Comparison of ENCODE assay signal across 1 cellular context in the genomic region with DNA sequence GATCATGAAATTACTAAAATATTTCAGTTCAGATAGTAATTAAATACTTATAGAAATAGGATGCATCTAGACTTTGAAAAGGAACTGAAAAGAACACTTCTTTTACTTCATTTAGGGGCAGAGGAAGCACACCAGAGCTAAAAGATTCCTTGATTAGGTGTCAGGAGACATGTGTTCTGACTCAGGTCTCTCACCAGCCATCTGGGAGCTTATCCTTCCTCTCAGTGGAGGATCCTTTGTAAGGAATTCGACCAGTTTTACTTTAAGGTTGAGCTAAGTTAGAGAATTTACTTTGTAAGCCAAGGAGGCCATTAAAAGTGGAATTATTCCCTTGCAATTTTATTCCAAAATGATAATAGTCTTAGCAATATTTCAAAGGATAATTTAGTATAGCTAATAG.
TF ChIP-seq lines count a peak whose summit lies in the region.

No MANE protein-coding gene starts in this region.

TF ChIP-seq in GM23338, 12 proteins besides CTCF, POLR2A, EP300 and RAD21 (continued from another document):
- TF ChIP-seq, protein P1, sequence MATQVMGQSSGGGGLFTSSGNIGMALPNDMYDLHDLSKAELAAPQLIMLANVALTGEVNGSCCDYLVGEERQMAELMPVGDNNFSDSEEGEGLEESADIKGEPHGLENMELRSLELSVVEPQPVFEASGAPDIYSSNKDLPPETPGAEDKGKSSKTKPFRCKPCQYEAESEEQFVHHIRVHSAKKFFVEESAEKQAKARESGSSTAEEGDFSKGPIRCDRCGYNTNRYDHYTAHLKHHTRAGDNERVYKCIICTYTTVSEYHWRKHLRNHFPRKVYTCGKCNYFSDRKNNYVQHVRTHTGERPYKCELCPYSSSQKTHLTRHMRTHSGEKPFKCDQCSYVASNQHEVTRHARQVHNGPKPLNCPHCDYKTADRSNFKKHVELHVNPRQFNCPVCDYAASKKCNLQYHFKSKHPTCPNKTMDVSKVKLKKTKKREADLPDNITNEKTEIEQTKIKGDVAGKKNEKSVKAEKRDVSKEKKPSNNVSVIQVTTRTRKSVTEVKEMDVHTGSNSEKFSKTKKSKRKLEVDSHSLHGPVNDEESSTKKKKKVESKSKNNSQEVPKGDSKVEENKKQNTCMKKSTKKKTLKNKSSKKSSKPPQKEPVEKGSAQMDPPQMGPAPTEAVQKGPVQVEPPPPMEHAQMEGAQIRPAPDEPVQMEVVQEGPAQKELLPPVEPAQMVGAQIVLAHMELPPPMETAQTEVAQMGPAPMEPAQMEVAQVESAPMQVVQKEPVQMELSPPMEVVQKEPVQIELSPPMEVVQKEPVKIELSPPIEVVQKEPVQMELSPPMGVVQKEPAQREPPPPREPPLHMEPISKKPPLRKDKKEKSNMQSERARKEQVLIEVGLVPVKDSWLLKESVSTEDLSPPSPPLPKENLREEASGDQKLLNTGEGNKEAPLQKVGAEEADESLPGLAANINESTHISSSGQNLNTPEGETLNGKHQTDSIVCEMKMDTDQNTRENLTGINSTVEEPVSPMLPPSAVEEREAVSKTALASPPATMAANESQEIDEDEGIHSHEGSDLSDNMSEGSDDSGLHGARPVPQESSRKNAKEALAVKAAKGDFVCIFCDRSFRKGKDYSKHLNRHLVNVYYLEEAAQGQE (IDR thresholded peaks at IDR 0.05; ENCODE audit: unreplicated experiment): no peak
- TF ChIP-seq ZNF114 (CRISPR knock-in tag; IDR thresholded peaks at IDR 0.05) (no peak), EZH2phosphoT487 (IDR thresholded peaks at IDR 0.05; ENCODE audit: unreplicated experiment) (no peak), STAT1 (IDR thresholded peaks at IDR 0.05; ENCODE audit: unreplicated experiment) (no peak), POLR2AphosphoS5 (IDR thresholded peaks at IDR 0.05; ENCODE audit: low read depth) (no peak), CREB1 (CRISPR knock-in tag; IDR thresholded peaks at IDR 0.05; ENCODE audit: low read depth) (no peak), ZNF331 (CRISPR knock-in tag; IDR thresholded peaks at IDR 0.05; ENCODE audit: low read depth) (no peak), NANOG (IDR thresholded peaks at IDR 0.05; ENCODE audit: borderline replicate concordance) (no peak), JUNB (IDR thresholded peaks at IDR 0.05; ENCODE audit: unreplicated experiment) (no peak)
- TF ChIP-seq, protein P2, sequence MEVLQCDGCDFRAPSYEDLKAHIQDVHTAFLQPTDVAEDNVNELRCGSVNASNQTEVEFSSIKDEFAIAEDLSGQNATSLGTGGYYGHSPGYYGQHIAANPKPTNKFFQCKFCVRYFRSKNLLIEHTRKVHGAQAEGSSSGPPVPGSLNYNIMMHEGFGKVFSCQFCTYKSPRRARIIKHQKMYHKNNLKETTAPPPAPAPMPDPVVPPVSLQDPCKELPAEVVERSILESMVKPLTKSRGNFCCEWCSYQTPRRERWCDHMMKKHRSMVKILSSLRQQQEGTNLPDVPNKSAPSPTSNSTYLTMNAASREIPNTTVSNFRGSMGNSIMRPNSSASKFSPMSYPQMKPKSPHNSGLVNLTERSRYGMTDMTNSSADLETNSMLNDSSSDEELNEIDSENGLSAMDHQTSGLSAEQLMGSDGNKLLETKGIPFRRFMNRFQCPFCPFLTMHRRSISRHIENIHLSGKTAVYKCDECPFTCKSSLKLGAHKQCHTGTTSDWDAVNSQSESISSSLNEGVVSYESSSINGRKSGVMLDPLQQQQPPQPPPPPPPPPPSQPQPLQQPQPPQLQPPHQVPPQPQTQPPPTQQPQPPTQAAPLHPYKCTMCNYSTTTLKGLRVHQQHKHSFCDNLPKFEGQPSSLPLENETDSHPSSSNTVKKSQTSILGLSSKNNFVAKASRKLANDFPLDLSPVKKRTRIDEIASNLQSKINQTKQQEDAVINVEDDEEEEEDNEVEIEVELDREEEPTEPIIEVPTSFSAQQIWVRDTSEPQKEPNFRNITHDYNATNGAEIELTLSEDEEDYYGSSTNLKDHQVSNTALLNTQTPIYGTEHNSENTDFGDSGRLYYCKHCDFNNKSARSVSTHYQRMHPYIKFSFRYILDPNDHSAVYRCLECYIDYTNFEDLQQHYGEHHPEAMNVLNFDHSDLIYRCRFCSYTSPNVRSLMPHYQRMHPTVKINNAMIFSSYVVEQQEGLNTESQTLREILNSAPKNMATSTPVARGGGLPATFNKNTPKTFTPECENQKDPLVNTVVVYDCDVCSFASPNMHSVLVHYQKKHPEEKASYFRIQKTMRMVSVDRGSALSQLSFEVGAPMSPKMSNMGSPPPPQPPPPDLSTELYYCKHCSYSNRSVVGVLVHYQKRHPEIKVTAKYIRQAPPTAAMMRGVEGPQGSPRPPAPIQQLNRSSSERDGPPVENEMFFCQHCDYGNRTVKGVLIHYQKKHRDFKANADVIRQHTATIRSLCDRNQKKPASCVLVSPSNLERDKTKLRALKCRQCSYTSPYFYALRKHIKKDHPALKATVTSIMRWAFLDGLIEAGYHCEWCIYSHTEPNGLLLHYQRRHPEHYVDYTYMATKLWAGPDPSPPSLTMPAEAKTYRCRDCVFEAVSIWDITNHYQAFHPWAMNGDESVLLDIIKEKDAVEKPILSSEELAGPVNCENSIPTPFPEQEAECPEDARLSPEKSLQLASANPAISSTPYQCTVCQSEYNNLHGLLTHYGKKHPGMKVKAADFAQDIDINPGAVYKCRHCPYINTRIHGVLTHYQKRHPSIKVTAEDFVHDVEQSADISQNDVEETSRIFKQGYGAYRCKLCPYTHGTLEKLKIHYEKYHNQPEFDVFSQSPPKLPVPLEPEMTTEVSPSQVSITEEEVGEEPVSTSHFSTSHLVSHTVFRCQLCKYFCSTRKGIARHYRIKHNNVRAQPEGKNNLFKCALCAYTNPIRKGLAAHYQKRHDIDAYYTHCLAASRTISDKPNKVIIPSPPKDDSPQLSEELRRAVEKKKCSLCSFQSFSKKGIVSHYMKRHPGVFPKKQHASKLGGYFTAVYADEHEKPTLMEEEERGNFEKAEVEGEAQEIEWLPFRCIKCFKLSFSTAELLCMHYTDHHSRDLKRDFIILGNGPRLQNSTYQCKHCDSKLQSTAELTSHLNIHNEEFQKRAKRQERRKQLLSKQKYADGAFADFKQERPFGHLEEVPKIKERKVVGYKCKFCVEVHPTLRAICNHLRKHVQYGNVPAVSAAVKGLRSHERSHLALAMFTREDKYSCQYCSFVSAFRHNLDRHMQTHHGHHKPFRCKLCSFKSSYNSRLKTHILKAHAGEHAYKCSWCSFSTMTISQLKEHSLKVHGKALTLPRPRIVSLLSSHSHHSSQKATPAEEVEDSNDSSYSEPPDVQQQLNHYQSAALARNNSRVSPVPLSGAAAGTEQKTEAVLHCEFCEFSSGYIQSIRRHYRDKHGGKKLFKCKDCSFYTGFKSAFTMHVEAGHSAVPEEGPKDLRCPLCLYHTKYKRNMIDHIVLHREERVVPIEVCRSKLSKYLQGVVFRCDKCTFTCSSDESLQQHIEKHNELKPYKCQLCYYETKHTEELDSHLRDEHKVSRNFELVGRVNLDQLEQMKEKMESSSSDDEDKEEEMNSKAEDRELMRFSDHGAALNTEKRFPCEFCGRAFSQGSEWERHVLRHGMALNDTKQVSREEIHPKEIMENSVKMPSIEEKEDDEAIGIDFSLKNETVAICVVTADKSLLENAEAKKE (CRISPR knock-in tag; IDR thresholded peaks at IDR 0.05): no peak
- TF ChIP-seq, protein P3, sequence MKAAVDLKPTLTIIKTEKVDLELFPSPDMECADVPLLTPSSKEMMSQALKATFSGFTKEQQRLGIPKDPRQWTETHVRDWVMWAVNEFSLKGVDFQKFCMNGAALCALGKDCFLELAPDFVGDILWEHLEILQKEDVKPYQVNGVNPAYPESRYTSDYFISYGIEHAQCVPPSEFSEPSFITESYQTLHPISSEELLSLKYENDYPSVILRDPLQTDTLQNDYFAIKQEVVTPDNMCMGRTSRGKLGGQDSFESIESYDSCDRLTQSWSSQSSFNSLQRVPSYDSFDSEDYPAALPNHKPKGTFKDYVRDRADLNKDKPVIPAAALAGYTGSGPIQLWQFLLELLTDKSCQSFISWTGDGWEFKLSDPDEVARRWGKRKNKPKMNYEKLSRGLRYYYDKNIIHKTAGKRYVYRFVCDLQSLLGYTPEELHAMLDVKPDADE (IDR thresholded peaks at IDR 0.05): no peak
